In the genomic region with DNA sequence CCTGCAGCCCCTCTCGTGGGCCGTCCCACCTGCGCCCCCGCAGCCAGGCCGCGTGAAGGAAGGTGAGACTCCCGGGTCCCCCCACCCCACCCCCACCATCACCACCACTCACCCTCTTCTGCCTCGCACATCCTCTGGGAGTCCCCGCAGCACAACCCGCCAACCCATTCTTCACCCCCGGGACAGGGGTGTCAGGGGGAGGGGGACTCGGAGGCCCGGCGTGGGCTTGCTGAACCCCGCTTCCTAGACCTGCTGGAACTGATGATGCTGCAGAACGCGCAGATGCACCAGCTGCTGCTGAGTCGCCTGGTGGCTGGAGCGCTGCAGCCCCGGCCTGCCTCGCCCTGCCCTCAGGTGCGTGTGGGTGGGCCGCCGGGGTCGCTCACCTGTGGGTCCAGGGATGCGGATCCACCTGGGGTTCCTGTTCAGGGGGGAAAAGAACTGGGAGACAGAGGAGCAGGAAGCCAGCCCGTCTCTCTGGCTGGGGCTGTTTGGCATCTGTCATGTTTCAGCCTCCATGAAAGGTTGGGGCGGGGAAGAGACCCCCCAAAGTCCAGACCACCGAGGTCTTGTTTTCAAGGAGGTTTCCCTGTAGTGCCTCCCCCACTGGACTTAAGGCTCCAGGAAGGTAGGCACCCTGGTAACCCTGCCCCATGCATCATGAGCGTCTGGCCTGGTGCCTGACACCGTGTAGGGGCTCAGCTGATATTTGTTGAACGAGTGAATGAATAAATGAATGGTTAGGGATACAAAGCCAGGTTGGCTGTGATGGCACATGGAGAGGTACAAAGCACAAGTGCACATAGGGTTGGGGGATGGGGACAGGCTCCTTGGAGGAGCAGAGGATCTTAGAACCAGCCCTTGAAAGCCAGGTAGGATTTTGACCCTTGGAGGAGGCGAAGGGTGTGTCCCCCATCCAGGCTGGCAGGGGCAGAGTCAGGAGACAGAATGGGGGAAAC, we compare ENCODE assay signal across 8 cellular contexts. TPM values are rescaled to one million over a fixed set of nuclear protein-coding genes. Genes with fewer than 3 reads are reported as not detected.
DNase-seq lines count a peak whose midpoint lies in the region; ATAC-seq and TF ChIP-seq lines count a peak whose summit lies in the region.

No MANE protein-coding gene starts in this region.

- H3K4me2 ChIP-seq in GM23338, result peak overlapping the region; percentile 97

- peaks cover 22% of the 10 kb centered on the region for H3K27me3 ChIP-seq in GM23338 (ENCODE audit: insufficient read depth)
- H3K27me3 ChIP-seq in WERI-Rb-1 (ENCODE audit: insufficient read depth, low read depth, severe bottlenecking), result no peaks in the 10 kb centered on the region
- H3K27me3 ChIP-seq in sigmoid colon, result peaks cover 14 to 40% (median 32%) of the 10 kb centered on the region in 3 donors

- peaks cover 25% of the 10 kb centered on the region for H3K27me3 Mint-ChIP-seq in GM23338 (ENCODE audit: insufficient read depth, low read depth, poor library complexity)

- peak overlapping the region; percentile 84 for H3K4me3 Mint-ChIP-seq in GM23338

- peaks cover 18% of the 10 kb centered on the region for H3K4me1 Mint-ChIP-seq in GM23338

- H3K27ac Mint-ChIP-seq in GM23338, result no peak overlapping the region

- TF ChIP-seq EP300 in sigmoid colon (IDR thresholded peaks at IDR 0.05), result no peak

- H4K20me1 ChIP-seq in GM23338 (replicated peaks; ENCODE audit: insufficient read depth), result no peaks in the 10 kb centered on the region

- no peak overlapping the region for H3K27ac ChIP-seq in GM23338 (ENCODE audit: low read depth)
- H3K27ac ChIP-seq in WERI-Rb-1, result no peak overlapping the region
- H3K27ac ChIP-seq in sigmoid colon, result peak overlapping the region in 1 of 4 donors; percentile 25

- no peaks in the 10 kb centered on the region; the same call in 2 of the 3 replicates for H3K9me3 Mint-ChIP-seq in GM23338

- peak; percentile 63 for ATAC-seq in GM23338
- no peak for ATAC-seq in HG03571 (IDR thresholded peaks at IDR 0.05; ENCODE audit: unreplicated experiment)
- no peak for ATAC-seq in HG03139 (IDR thresholded peaks at IDR 0.05; ENCODE audit: unreplicated experiment)
- no peak for ATAC-seq in GM21723 (IDR thresholded peaks at IDR 0.05; ENCODE audit: unreplicated experiment)

- peaks cover 10% of the 10 kb centered on the region for H3K4me1 ChIP-seq in GM23338 (ENCODE audit: insufficient read depth)
- H3K4me1 ChIP-seq in sigmoid colon, result peaks cover 0 to 17% (median 16%) of the 10 kb centered on the region in 4 donors

- H3F3A ChIP-seq in GM23338 (replicated peaks; ENCODE audit: low read depth), result no peaks in the 10 kb centered on the region

- TF ChIP-seq POLR2A in sigmoid colon (IDR thresholded peaks at IDR 0.05), result no peak

- intact Hi-C loops in sigmoid colon (cut with DNase I), result no loop called here

- 15 to 17% methylated on average over 33 of the region's 33 CpGs for WGBS in sigmoid colon, 2 donors

- H3K4me3 ChIP-seq in GM23338 (peak overlapping the region; percentile 98), WERI-Rb-1 (ENCODE audit: low read depth, low read length) (peak overlapping the region; percentile 57), fibroblast of villous mesenchyme (ENCODE audit: low read depth, low read length) (peak overlapping the region; percentile 81), sigmoid colon (peak overlapping the region; percentile 32 to 56 (median 50))

- peak overlapping the region; percentile 100 for H2AFZ ChIP-seq in GM23338

- DNase-seq in GM23338 (ENCODE audit: low spot score), result peak; percentile 63
- no peak for DNase-seq in WERI-Rb-1
- no peak for DNase-seq in fibroblast of villous mesenchyme (ENCODE audit: low read depth)
- DNase-seq in sigmoid colon, result peak; percentile 62
- no peak for DNase-seq in COR-L47 (lab: John Stamatoyannopoulos, UW)

- H3K36me3 ChIP-seq in GM23338 (ENCODE audit: insufficient read depth) (no peaks in the 10 kb centered on the region), WERI-Rb-1 (no peaks in the 10 kb centered on the region), sigmoid colon (no peaks in the 10 kb centered on the region)

- H3K9me3 ChIP-seq in WERI-Rb-1 (ENCODE audit: severe bottlenecking) (no peaks in the 10 kb centered on the region), sigmoid colon (no peaks in the 10 kb centered on the region)

- TF ChIP-seq CTCF in GM23338 (conservative IDR thresholded peaks at IDR 0.05; ENCODE audit: low read depth in 2 of 2) (no peak), WERI-Rb-1 (IDR thresholded peaks at IDR 0.05; ENCODE audit: low read depth, low read length) (no peak), fibroblast of villous mesenchyme (IDR thresholded peaks at IDR 0.05; ENCODE audit: insufficient read depth, low read depth, low read length) (no peak), sigmoid colon (IDR thresholded peaks at IDR 0.05) (no peak)

- H3K79me2 ChIP-seq in GM23338 (replicated peaks; ENCODE audit: insufficient read depth), result no peaks in the 10 kb centered on the region

- H3K9me2 ChIP-seq in GM23338 (ENCODE audit: insufficient read depth), result no peaks in the 10 kb centered on the region

- H3K36me3 Mint-ChIP-seq in GM23338 (ENCODE audit: low read depth), result no peaks in the 10 kb centered on the region; the same call in 2 of the 3 replicates

TF ChIP-seq in GM23338, 12 proteins besides CTCF, POLR2A, EP300 and RAD21 (continues in another document):
- TF ChIP-seq EZH2phosphoT487 (IDR thresholded peaks at IDR 0.05; ENCODE audit: unreplicated experiment) (no peak), ZNF331 (CRISPR knock-in tag; IDR thresholded peaks at IDR 0.05; ENCODE audit: low read depth) (no peak), EZH2 (IDR thresholded peaks at IDR 0.05; ENCODE audit: low read depth, unreplicated experiment) (no peak), ZNF114 (CRISPR knock-in tag; IDR thresholded peaks at IDR 0.05) (no peak)
- TF ChIP-seq, protein P1, sequence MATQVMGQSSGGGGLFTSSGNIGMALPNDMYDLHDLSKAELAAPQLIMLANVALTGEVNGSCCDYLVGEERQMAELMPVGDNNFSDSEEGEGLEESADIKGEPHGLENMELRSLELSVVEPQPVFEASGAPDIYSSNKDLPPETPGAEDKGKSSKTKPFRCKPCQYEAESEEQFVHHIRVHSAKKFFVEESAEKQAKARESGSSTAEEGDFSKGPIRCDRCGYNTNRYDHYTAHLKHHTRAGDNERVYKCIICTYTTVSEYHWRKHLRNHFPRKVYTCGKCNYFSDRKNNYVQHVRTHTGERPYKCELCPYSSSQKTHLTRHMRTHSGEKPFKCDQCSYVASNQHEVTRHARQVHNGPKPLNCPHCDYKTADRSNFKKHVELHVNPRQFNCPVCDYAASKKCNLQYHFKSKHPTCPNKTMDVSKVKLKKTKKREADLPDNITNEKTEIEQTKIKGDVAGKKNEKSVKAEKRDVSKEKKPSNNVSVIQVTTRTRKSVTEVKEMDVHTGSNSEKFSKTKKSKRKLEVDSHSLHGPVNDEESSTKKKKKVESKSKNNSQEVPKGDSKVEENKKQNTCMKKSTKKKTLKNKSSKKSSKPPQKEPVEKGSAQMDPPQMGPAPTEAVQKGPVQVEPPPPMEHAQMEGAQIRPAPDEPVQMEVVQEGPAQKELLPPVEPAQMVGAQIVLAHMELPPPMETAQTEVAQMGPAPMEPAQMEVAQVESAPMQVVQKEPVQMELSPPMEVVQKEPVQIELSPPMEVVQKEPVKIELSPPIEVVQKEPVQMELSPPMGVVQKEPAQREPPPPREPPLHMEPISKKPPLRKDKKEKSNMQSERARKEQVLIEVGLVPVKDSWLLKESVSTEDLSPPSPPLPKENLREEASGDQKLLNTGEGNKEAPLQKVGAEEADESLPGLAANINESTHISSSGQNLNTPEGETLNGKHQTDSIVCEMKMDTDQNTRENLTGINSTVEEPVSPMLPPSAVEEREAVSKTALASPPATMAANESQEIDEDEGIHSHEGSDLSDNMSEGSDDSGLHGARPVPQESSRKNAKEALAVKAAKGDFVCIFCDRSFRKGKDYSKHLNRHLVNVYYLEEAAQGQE (IDR thresholded peaks at IDR 0.05; ENCODE audit: unreplicated experiment), result no peak
- TF ChIP-seq, protein P2, sequence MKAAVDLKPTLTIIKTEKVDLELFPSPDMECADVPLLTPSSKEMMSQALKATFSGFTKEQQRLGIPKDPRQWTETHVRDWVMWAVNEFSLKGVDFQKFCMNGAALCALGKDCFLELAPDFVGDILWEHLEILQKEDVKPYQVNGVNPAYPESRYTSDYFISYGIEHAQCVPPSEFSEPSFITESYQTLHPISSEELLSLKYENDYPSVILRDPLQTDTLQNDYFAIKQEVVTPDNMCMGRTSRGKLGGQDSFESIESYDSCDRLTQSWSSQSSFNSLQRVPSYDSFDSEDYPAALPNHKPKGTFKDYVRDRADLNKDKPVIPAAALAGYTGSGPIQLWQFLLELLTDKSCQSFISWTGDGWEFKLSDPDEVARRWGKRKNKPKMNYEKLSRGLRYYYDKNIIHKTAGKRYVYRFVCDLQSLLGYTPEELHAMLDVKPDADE (IDR thresholded peaks at IDR 0.05), result no peak

RNA-seq across cellular contexts. Expression of a gene that starts 0.8 kb away (rescaled TPM):
- 0.74 and 1.3 TPM in 2 replicates for total RNA-seq in GM23338 (2014; rRNA removed; shearing (Covaris generic))
- polyA plus RNA-seq in GM23338 (2016; fragmentation: Nextera tagmentation; extraction: Ambion mirVana), result 0.24 and 0.66 TPM in 2 replicates
- total RNA-seq in fibroblast of villous mesenchyme, result under 0.01 TPM in 2 replicates
- not detected for total RNA-seq in sigmoid colon
- under 1 TPM in 2 of 3 donors, not detected in 1; 0.22 to 0.60 TPM for polyA plus RNA-seq in sigmoid colon

RNA-seq across cellular contexts. Expression of a gene that starts 21.4 kb away (rescaled TPM):
- total RNA-seq in GM23338 (2014; rRNA removed; shearing (Covaris generic)), result 0.31 and 0.58 TPM in 2 replicates
- polyA plus RNA-seq in GM23338 (2016; fragmentation: Nextera tagmentation; extraction: Ambion mirVana) (0.57 and 0.86 TPM in 2 replicates), sigmoid colon (10 to 100 TPM in 1 of 3 donors, 1 to 10 TPM in 2; 6.0 to 31.7 (median 7.4) TPM)
- total RNA-seq in fibroblast of villous mesenchyme (1.3 and 1.7 TPM in 2 replicates), sigmoid colon (10 to 100 TPM; 27.4 to 59.5 (median 29.9) TPM)

RNA-seq across cellular contexts. Expression of a gene that starts 26.3 kb away (rescaled TPM):
- total RNA-seq in GM23338 (2014; rRNA removed; shearing (Covaris generic)), result 7.9 and 8.5 TPM in 2 replicates
- polyA plus RNA-seq in GM23338 (2016; fragmentation: Nextera tagmentation; extraction: Ambion mirVana) (2.3 and 2.5 TPM in 2 replicates), sigmoid colon (under 1 TPM in 2 of 3 donors, not detected in 1; 0.23 to 0.52 TPM)
- total RNA-seq in fibroblast of villous mesenchyme (under 0.01 TPM in 1 of 2 replicates, not detected in the other), sigmoid colon (1 to 10 TPM in 2 of 4 donors, under 1 TPM in 2; 0.68 to 4.2 (median 1.0) TPM)

Comparison
In these comparisons a context has a peak if more than half of its experiments do, and no peak if none do; other contexts are left out.
1. DNase-seq: peak in GM23338 (single experiment) and sigmoid colon (single experiment); none in WERI-Rb-1 (single experiment), fibroblast of villous mesenchyme (single experiment) and COR-L47 (single experiment).
2. RNA of a gene that starts 21.4 kb away (total RNA-seq): 27.4 to 59.5 TPM in sigmoid colon; 1.3 to 1.7 TPM in fibroblast of villous mesenchyme and 0.31 to 0.58 TPM in GM23338; every median in the first group is over 10 times any median in the second.
3. Peak in every context shown above with its lines, with median percentiles within 50 percentile points of each other: H3K4me3 ChIP-seq.